ENCODE assay signal across 12 cellular contexts in genomic region chr18:24595556-24595955, GRCh38.
"Had no signal": no experiment of that assay in that cellular context is flagged by ENCODE, and none has a peak within 500 bp of the region (broad histone marks: within the 10 kb centered on the region; RNA-seq: fewer than 3 reads in every experiment).

No MANE protein-coding gene starts in this region.

- DNase-seq: activated CD4-positive, alpha-beta T cell treated with anti-CD3 and anti-CD28 coated beads, Interleukin-2, amount 50 U/mL, for 1 hour; activated CD8-positive, alpha-beta memory T cell treated with anti-CD3 and anti-CD28 coated beads for 24 hours; activated naive CD4-positive, alpha-beta T cell treated with anti-CD3 and anti-CD28 coated beads for 36 hours; erythroblast; left ventricle myocardium superior; nephron progenitor cell; pancreas; stimulated activated CD4-positive, alpha-beta T cell treated with anti-CD3 and anti-CD28 coated beads, Interleukin-2, amount 100 ng/mL, for 48 hours; stimulated activated naive B cell treated with anti-CD40 and anti-IgM and Interleukin-4, amounts not matched to agents 10 μg/mL and 1 μg/mL and 100 μg/mL, for 72 hours; transverse colon had no signal

- ATAC-seq: activated CD4-positive, CD25-positive, alpha-beta regulatory T cell treated with anti-CD3 and anti-CD28 coated beads, Interleukin-2, amount 50 U/mL, for 24 hours; left ventricle myocardium superior; pancreas; stimulated activated naive B cell treated with anti-CD40 and anti-IgM and Interleukin-4, amounts not matched to agents 10 μg/mL and 1 μg/mL and 100 μg/mL, for 72 hours had no signal

- H3K4me1 Mint-ChIP-seq: stimulated activated naive B cell treated with anti-CD40 and anti-IgM and Interleukin-4, amounts not matched to agents 10 μg/mL and 1 μg/mL and 100 μg/mL, for 72 hours had no signal

- H3K27me3 ChIP-seq: transverse colon had no signal

- H3K9me3 ChIP-seq: pancreas, transverse colon had no signal

- H3K4me3 ChIP-seq: pancreas, transverse colon had no signal

- H3K36me3 Mint-ChIP-seq: stimulated activated naive B cell treated with anti-CD40 and anti-IgM and Interleukin-4, amounts not matched to agents 10 μg/mL and 1 μg/mL and 100 μg/mL, for 72 hours had no signal

- H3K9me3 Mint-ChIP-seq: activated naive CD4-positive, alpha-beta T cell treated with anti-CD3 and anti-CD28 coated beads for 36 hours; activated T-helper 1 cell treated with anti-CD3 and anti-CD28 coated beads, Interleukin-12 subunit alpha, Interleukin-12 subunit beta, Interleukin-2, Interleukin-4 antibody, amounts not matched to agents 30 ng/mL and 10 ng/mL and 1 ng/mL, durations not matched to agents 14 hours and 24 hours and 36 hours; stimulated activated naive B cell treated with anti-CD40 and anti-IgM and Interleukin-4, amounts not matched to agents 10 μg/mL and 1 μg/mL and 100 μg/mL, for 72 hours had no signal

- H3K4me3 Mint-ChIP-seq: activated naive CD4-positive, alpha-beta T cell treated with anti-CD3 and anti-CD28 coated beads for 36 hours; activated T-helper 1 cell treated with anti-CD3 and anti-CD28 coated beads, Interleukin-12 subunit alpha, Interleukin-12 subunit beta, Interleukin-2, Interleukin-4 antibody, amounts not matched to agents 30 ng/mL and 10 ng/mL and 1 ng/mL, durations not matched to agents 14 hours and 24 hours and 36 hours; nephron progenitor cell; stimulated activated naive B cell treated with anti-CD40 and anti-IgM and Interleukin-4, amounts not matched to agents 10 μg/mL and 1 μg/mL and 100 μg/mL, for 72 hours had no signal

- H3K4me1 ChIP-seq: pancreas, transverse colon had no signal

- H3K27ac ChIP-seq: pancreas, transverse colon had no signal

- H3K27ac Mint-ChIP-seq: activated naive CD4-positive, alpha-beta T cell treated with anti-CD3 and anti-CD28 coated beads for 36 hours; activated T-helper 1 cell treated with anti-CD3 and anti-CD28 coated beads, Interleukin-12 subunit alpha, Interleukin-12 subunit beta, Interleukin-2, Interleukin-4 antibody, amounts not matched to agents 30 ng/mL and 10 ng/mL and 1 ng/mL, durations not matched to agents 14 hours and 24 hours and 36 hours; nephron progenitor cell; stimulated activated naive B cell treated with anti-CD40 and anti-IgM and Interleukin-4, amounts not matched to agents 10 μg/mL and 1 μg/mL and 100 μg/mL, for 72 hours had no signal

- H3K36me3 ChIP-seq: pancreas, transverse colon had no signal
